19 cellular contexts compared by ENCODE assay signal in genomic region chr14:92014014-92014413, GRCh38.
"Had no signal": no experiment of that assay in that cellular context is flagged by ENCODE, and none has a peak within 500 bp of the region (broad histone marks: within the 10 kb centered on the region; RNA-seq: fewer than 3 reads in every experiment).

No MANE protein-coding gene starts in this region.

- H3K9me3 Mint-ChIP-seq: activated B cell treated with CpG ODN at 0.5 μM for 24 hours; central memory CD8-positive, alpha-beta T cell; nephron progenitor cell had no signal

- H3K27me3 ChIP-seq: ascending aorta, left lung, stomach had no signal

- H3K9me3 ChIP-seq: ascending aorta, left lung, stomach had no signal

- ATAC-seq: left lung had no signal

- H3K4me1 ChIP-seq: ascending aorta, left lung had no signal

- H3K4me3 Mint-ChIP-seq: activated B cell treated with CpG ODN at 0.5 μM for 24 hours; central memory CD8-positive, alpha-beta T cell; nephron progenitor cell had no signal

- H3K27ac ChIP-seq: ascending aorta, coronary artery, left lung, SK-N-MC, stomach had no signal

- FAIRE-seq: endometrium had no signal

- H3K27ac Mint-ChIP-seq: activated B cell treated with CpG ODN at 0.5 μM for 24 hours, nephron progenitor cell had no signal

- H3K4me3 ChIP-seq: ascending aorta, coronary artery, left lung, SK-N-MC, stomach had no signal

- H3K4me1 Mint-ChIP-seq: activated B cell treated with CpG ODN at 0.5 μM for 24 hours, nephron progenitor cell had no signal

- DNase-seq: activated B cell treated with CpG ODN at 0.5 μM for 24 hours; activated CD4-positive, alpha-beta T cell treated with anti-CD3 and anti-CD28 coated beads, Interleukin-2, amount 50 U/mL, for 4 hours; activated CD8-positive, alpha-beta memory T cell treated with anti-CD3 and anti-CD28 coated beads, Interleukin-2, amount 50 U/mL, for 4 hours; activated naive CD4-positive, alpha-beta T cell treated with Interleukin-2 at 50 U/mL for 16 hours; erythroblast; left lung; mammary epithelial cell; midbrain; nephron progenitor cell; nucleus accumbens; stimulated activated CD4-positive, alpha-beta T cell treated with anti-CD3 and anti-CD28 coated beads, Interleukin-2, amount 100 ng/mL, for 24 hours; stomach; T-helper 9 cell; trophoblast cell had no signal

- H3K27me3 Mint-ChIP-seq: activated B cell treated with CpG ODN at 0.5 μM for 24 hours; central memory CD8-positive, alpha-beta T cell had no signal
